In genomic region chr16:56356276-56357241, GRCh38 we compare ENCODE assay signal across 7 cellular contexts.
DNase-seq lines count a peak whose midpoint lies in the region; ATAC-seq and TF ChIP-seq lines count a peak whose summit lies in the region.

No MANE protein-coding gene starts in this region.

- TF ChIP-seq CTCF in liver (IDR thresholded peaks at IDR 0.05; ENCODE audit: low read depth, low read length, missing input control), result peak; percentile 83

- peak; percentile 90 to 91 for TF ChIP-seq RAD21 in liver (IDR thresholded peaks at IDR 0.05)

- DNase-seq in NCI-H2107 (lab: John Stamatoyannopoulos, UW), result peak; percentile 44
- peak; percentile 51 for DNase-seq in activated CD4-positive, alpha-beta T cell treated with anti-CD3 and anti-CD28 coated beads, Interleukin-2, amount 50 U/mL, for 1 hour
- DNase-seq in stimulated activated CD4-positive, alpha-beta T cell treated with anti-CD3 and anti-CD28 coated beads, Interleukin-4, amount 100 ng/mL, for 24 hours, result peak; percentile 50

- H3K27me3 ChIP-seq in duodenal mucosa (ENCODE audit: control insufficient read depth in 1 of 2, insufficient read depth in 2 of 2, low read length in 2 of 2), result no peaks in the 10 kb centered on the region
- H3K27me3 ChIP-seq in liver (ENCODE audit: control insufficient read depth in 4 of 4, insufficient read depth in 4 of 4, low read length in 3 of 4), result no peaks in the 10 kb centered on the region

- H3K9me3 ChIP-seq in duodenal mucosa (ENCODE audit: control insufficient read depth in 1 of 2, low read length in 2 of 2) (no peaks in the 10 kb centered on the region), liver (ENCODE audit: control insufficient read depth in 4 of 4, low read length in 3 of 4) (no peaks in the 10 kb centered on the region)

- H3K36me3 ChIP-seq in duodenal mucosa (ENCODE audit: control insufficient read depth in 1 of 2, insufficient read depth in 2 of 2, low read length in 2 of 2), result peaks cover 0 to 3% of the 10 kb centered on the region in 2 donors
- peaks cover 0 to 3% (median under 1%) of the 10 kb centered on the region in 4 donors for H3K36me3 ChIP-seq in liver (ENCODE audit: control insufficient read depth in 4 of 4, insufficient read depth in 3 of 4, low read depth in 1 of 4, low read length in 3 of 4)

- peak overlapping the region; percentile 66 to 72 for H3K4me3 ChIP-seq in duodenal mucosa (ENCODE audit: low read depth in 1 of 2, low read length in 2 of 2)
- H3K4me3 ChIP-seq in liver (ENCODE audit: low read depth in 1 of 3, low read length in 3 of 3), result peak overlapping the region in 2 of 3 donors; percentile 32 to 54

- H3K9ac ChIP-seq in duodenal mucosa (ENCODE audit: low read depth in 1 of 2, low read length in 2 of 2) (peak overlapping the region; percentile 39 to 64), liver (ENCODE audit: low read depth in 1 of 2, low read length in 2 of 2) (peak overlapping the region in 1 of 2 donors; percentile 82)

- H3K27ac ChIP-seq in duodenal mucosa (ENCODE audit: low read depth, low read length) (no peak overlapping the region), liver (ENCODE audit: low read depth in 1 of 2, low read length in 2 of 2) (peak overlapping the region; percentile 0 to 37)

- H3K4me1 ChIP-seq in duodenal mucosa (ENCODE audit: control insufficient read depth in 1 of 2, insufficient read depth in 2 of 2, low read length in 2 of 2) (peaks cover 5 to 11% of the 10 kb centered on the region in 2 donors), liver (ENCODE audit: control insufficient read depth in 4 of 4, insufficient read depth in 4 of 4, low read length in 3 of 4) (peaks cover 0 to 10% (median 5%) of the 10 kb centered on the region in 4 donors)

- ATAC-seq in GM18499 (IDR thresholded peaks at IDR 0.05; ENCODE audit: insufficient read depth, unreplicated experiment) (peak; percentile 61), HG02870 (IDR thresholded peaks at IDR 0.05; ENCODE audit: unreplicated experiment) (peak; percentile 77)

- 4% methylated on average over 33 of the region's 33 CpGs for WGBS in liver

TF ChIP-seq in liver, 16 proteins besides CTCF, POLR2A, EP300 and RAD21:
- TF ChIP-seq, protein P1, sequence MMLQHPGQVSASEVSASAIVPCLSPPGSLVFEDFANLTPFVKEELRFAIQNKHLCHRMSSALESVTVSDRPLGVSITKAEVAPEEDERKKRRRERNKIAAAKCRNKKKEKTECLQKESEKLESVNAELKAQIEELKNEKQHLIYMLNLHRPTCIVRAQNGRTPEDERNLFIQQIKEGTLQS (IDR thresholded peaks at IDR 0.05), result no peak
- TF ChIP-seq RXRA (IDR thresholded peaks at IDR 0.05) (peak; percentile 14 to 27), HNF4A (conservative IDR thresholded peaks at IDR 0.05) (peak in 1 of 2 donors; percentile 54), ZBTB33 (IDR thresholded peaks at IDR 0.05) (no peak), SP1 (IDR thresholded peaks at IDR 0.05) (peak; percentile 41), EGR1 (IDR thresholded peaks at IDR 0.05; ENCODE audit: low read depth in 2 of 2) (no peak), JUND (IDR thresholded peaks at IDR 0.05) (peak in 1 of 2 donors; percentile 8), HNF4G (IDR thresholded peaks at IDR 0.05) (no peak), FOXA1 (IDR thresholded peaks at IDR 0.05) (no peak), NR2F2 (IDR thresholded peaks at IDR 0.05) (peak; percentile 48), TAF1 (conservative IDR thresholded peaks at IDR 0.05) (no peak), FOXA2 (IDR thresholded peaks at IDR 0.05) (peak; percentile 17), YY1 (IDR thresholded peaks at IDR 0.05) (peak; percentile 66), GABPA (IDR thresholded peaks at IDR 0.05 in 1 of 2, conservative IDR thresholded peaks at IDR 0.05 in 1 of 2) (no peak)
- TF ChIP-seq, protein P2, sequence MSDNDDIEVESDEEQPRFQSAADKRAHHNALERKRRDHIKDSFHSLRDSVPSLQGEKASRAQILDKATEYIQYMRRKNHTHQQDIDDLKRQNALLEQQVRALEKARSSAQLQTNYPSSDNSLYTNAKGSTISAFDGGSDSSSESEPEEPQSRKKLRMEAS (IDR thresholded peaks at IDR 0.05), result no peak
- TF ChIP-seq, protein P3, sequence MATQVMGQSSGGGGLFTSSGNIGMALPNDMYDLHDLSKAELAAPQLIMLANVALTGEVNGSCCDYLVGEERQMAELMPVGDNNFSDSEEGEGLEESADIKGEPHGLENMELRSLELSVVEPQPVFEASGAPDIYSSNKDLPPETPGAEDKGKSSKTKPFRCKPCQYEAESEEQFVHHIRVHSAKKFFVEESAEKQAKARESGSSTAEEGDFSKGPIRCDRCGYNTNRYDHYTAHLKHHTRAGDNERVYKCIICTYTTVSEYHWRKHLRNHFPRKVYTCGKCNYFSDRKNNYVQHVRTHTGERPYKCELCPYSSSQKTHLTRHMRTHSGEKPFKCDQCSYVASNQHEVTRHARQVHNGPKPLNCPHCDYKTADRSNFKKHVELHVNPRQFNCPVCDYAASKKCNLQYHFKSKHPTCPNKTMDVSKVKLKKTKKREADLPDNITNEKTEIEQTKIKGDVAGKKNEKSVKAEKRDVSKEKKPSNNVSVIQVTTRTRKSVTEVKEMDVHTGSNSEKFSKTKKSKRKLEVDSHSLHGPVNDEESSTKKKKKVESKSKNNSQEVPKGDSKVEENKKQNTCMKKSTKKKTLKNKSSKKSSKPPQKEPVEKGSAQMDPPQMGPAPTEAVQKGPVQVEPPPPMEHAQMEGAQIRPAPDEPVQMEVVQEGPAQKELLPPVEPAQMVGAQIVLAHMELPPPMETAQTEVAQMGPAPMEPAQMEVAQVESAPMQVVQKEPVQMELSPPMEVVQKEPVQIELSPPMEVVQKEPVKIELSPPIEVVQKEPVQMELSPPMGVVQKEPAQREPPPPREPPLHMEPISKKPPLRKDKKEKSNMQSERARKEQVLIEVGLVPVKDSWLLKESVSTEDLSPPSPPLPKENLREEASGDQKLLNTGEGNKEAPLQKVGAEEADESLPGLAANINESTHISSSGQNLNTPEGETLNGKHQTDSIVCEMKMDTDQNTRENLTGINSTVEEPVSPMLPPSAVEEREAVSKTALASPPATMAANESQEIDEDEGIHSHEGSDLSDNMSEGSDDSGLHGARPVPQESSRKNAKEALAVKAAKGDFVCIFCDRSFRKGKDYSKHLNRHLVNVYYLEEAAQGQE (IDR thresholded peaks at IDR 0.05), result peak; percentile 26
